22 cellular contexts compared by ENCODE assay signal in genomic region chr13:96782186-96782585, GRCh38.
"Had no signal": no experiment of that assay in that cellular context is flagged by ENCODE, and none has a peak within 500 bp of the region (broad histone marks: within the 10 kb centered on the region; RNA-seq: fewer than 3 reads in every experiment).

No MANE protein-coding gene starts in this region.

- H3K27me3 ChIP-seq: breast epithelium had no signal

- H3K27ac ChIP-seq: breast epithelium had no signal

- H3K36me3 Mint-ChIP-seq: activated naive CD8-positive, alpha-beta T cell had no signal

- H3K4me3 ChIP-seq: breast epithelium had no signal

- H3K27ac Mint-ChIP-seq: activated CD4-positive, alpha-beta T cell treated with anti-CD3 and anti-CD28 coated beads, Interleukin-2, amount 10 ng/mL, durations not matched to agents 24 days and 14 days; activated naive CD4-positive, alpha-beta T cell treated with anti-CD3 and anti-CD28 coated beads for 36 hours; activated naive CD8-positive, alpha-beta T cell; T-helper 17 cell; WTC11 had no signal

- ATAC-seq: activated T-cell treated with anti-CD3 and anti-CD28 coated beads, Interleukin-2, amount 50 U/mL, for 4 hours; HepG2; T-helper 17 cell; WTC11 had no signal

- H3K27me3 Mint-ChIP-seq: activated CD4-positive, alpha-beta T cell treated with anti-CD3 and anti-CD28 coated beads, Interleukin-2, amount 10 ng/mL, durations not matched to agents 24 days and 14 days; activated naive CD8-positive, alpha-beta T cell; T-helper 17 cell had no signal

- H3K4me3 Mint-ChIP-seq: activated CD4-positive, alpha-beta T cell treated with anti-CD3 and anti-CD28 coated beads, Interleukin-2, amount 10 ng/mL, durations not matched to agents 24 days and 14 days; activated naive CD4-positive, alpha-beta T cell treated with anti-CD3 and anti-CD28 coated beads for 36 hours; activated naive CD8-positive, alpha-beta T cell; activated T-cell treated with anti-CD3 and anti-CD28 coated beads, Interleukin-2, amount 50 U/mL, for 4 hours; T-helper 17 cell; WTC11 had no signal

- H3K36me3 ChIP-seq: breast epithelium had no signal

- H3K4me1 Mint-ChIP-seq: activated CD4-positive, alpha-beta T cell treated with anti-CD3 and anti-CD28 coated beads, Interleukin-2, amount 10 ng/mL, durations not matched to agents 24 days and 14 days; T-helper 17 cell had no signal

- H3K4me1 ChIP-seq: breast epithelium had no signal

- DNase-seq: activated CD4-positive, alpha-beta T cell treated with anti-CD3 and anti-CD28 coated beads, Interleukin-2, amount 10 ng/mL, durations not matched to agents 24 days and 14 days; activated CD4-positive, alpha-beta T cell treated with anti-CD3 and anti-CD28 coated beads, Interleukin-2, amount 50 U/mL, for 48 hours; activated CD4-positive, CD25-positive, alpha-beta regulatory T cell treated with anti-CD3 and anti-CD28 coated beads, Interleukin-2, amount 50 U/mL, for 72 hours; activated effector memory CD4-positive, alpha-beta T cell treated with anti-CD3 and anti-CD28 coated beads, Interleukin-2, amount 50 U/mL, for 16 hours; activated naive CD4-positive, alpha-beta T cell treated with anti-CD3 and anti-CD28 coated beads for 36 hours; activated T-cell treated with anti-CD3 and anti-CD28 coated beads, Interleukin-2, amount 50 U/mL, for 4 hours; amygdala; MM.1S; NCI-H1105; NCI-H1436; NCI-H1694 treated with DMSO at 0.1 percent for 48 hours; NCI-H2081; NCI-H446; NCI-H524; PC-3; SHP77 treated with DMSO at 0.1 percent for 48 hours; T-helper 17 cell; T-helper 9 cell had no signal
